8 cellular contexts compared by ENCODE assay signal in the genomic region with DNA sequence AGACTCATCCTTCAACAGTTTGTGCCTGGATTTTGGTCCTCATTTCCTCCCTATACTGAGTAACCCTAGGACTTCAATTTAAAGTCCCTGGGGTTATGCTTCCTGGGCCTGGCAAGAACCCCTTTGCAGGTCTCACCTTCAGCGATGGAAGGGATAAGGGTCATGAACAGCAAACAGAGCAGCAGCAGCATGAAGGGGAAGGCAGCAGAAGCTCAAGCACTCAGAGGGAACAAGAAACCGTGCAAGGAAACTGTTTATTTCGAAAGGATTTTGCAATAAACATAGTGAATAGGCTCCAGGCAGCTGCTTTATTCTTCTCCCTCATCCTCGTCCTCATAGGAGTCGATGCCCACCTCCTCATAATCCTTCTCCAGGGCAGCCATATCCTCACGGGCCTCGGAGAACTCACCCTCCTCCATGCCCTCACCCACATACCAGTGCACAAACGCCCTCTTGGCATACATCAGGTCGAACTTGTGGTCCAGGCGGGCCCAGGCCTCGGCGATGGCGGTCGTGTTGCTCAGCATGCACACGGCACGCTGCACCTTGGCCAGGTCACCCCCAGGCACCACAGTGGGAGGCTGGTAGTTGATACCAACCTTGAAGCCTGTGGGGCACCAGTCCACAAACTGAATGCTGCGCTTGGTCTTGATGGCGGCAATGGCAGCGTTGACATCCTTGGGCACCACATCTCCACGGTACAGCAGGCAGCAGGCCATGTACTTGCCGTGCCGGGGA. TPM values are rescaled to one million over a fixed set of nuclear protein-coding genes. Genes with fewer than 3 reads are reported as not detected.
DNase-seq lines count a peak whose midpoint lies in the region; ATAC-seq and TF ChIP-seq lines count a peak whose summit lies in the region.

No MANE protein-coding gene starts in this region.

- H2AFZ ChIP-seq in PC-3 (ENCODE audit: low read length) = no peak overlapping the region

- DNase-seq in DMS53 (lab: John Stamatoyannopoulos, UW) = peak; percentile 56
- no peak for DNase-seq in PC-3
- DNase-seq in effector memory CD8-positive, alpha-beta T cell = no peak
- DNase-seq in psoas muscle = no peak
- DNase-seq in NCI-H446 treated with DMSO at 0.1 percent for 48 hours (lab: John Stamatoyannopoulos, UW) = no peak
- no peak for DNase-seq in globus pallidus (ENCODE audit: low spot score)

- H3K4me3 Mint-ChIP-seq in effector memory CD8-positive, alpha-beta T cell = peak overlapping the region; percentile 73 to 82

- no TSS peak for BruUV-seq in PC-3 (replicated peaks; lab: Mats Ljungman, UMichigan)

- H3F3A ChIP-seq in PC-3 (ENCODE audit: low read length, unreplicated experiment) = peaks cover 5% of the 10 kb centered on the region

- H3K4me1 ChIP-seq in PC-3 (ENCODE audit: insufficient read depth, low read length) (peaks cover 66% of the 10 kb centered on the region), psoas muscle (peaks cover 54% of the 10 kb centered on the region)

- CTCF ChIA-PET in PC-3 (lab: Charles Lee) = interaction anchor here (1.4 to 2.1 kb wide), 2 partner anchors 45 to 73 kb away, joined by 5 to 17 read pairs; a partner anchor contains a TSS

- H3K27ac ChIP-seq in PC-3 (ENCODE audit: low read length) (peak overlapping the region; percentile 93), psoas muscle (peak overlapping the region; percentile 94)

- WGBS in psoas muscle, 3 donors = 59 to 71% (median 66%) methylated on average over 22 of the region's 22 CpGs

- intact Hi-C loops in PC-3 (cut with micrococcal nuclease) = no loop called here
- intact Hi-C loops in psoas muscle (cut with DNase I) = no loop called here

- H3K27me3 Mint-ChIP-seq in effector memory CD8-positive, alpha-beta T cell = no peaks in the 10 kb centered on the region

- H3K4me3 ChIP-seq in PC-3 (ENCODE audit: low read length) = peak overlapping the region; percentile 48
- peak overlapping the region; percentile 75 for H3K4me3 ChIP-seq in psoas muscle

- TF ChIP-seq CTCF in PC-3 (conservative IDR thresholded peaks at IDR 0.05; ENCODE audit: low read depth, low read length) (no peak), psoas muscle (IDR thresholded peaks at IDR 0.05) (no peak)

- no peaks in the 10 kb centered on the region for H3K9me2 ChIP-seq in PC-3 (replicated peaks; ENCODE audit: low read length)

- H3K27ac Mint-ChIP-seq in effector memory CD8-positive, alpha-beta T cell = peak overlapping the region; percentile 87 to 96

- peak overlapping the region; percentile 60 for H3K9ac ChIP-seq in PC-3 (ENCODE audit: low read length)

- H3K9me3 Mint-ChIP-seq in effector memory CD8-positive, alpha-beta T cell = no peaks in the 10 kb centered on the region

- peaks cover 71 to 79% of the 10 kb centered on the region in 2 donors for H3K4me1 Mint-ChIP-seq in effector memory CD8-positive, alpha-beta T cell (ENCODE audit: low read depth in 2 of 2)

- peaks cover 58% of the 10 kb centered on the region for H3K79me2 ChIP-seq in PC-3 (ENCODE audit: low read length)

- H3K36me3 Mint-ChIP-seq in effector memory CD8-positive, alpha-beta T cell (ENCODE audit: insufficient read depth) = peaks cover 82% of the 10 kb centered on the region

- no peaks in the 10 kb centered on the region for H4K20me1 ChIP-seq in PC-3 (ENCODE audit: low read length)

- H3K4me2 ChIP-seq in PC-3 (ENCODE audit: low read length) = peak overlapping the region; percentile 70

- peaks cover 14% of the 10 kb centered on the region for H3K36me3 ChIP-seq in PC-3 (ENCODE audit: low read depth, low read length)
- H3K36me3 ChIP-seq in psoas muscle (ENCODE audit: insufficient read depth in 1 of 2, low read depth in 1 of 2) = peaks cover 0 to 55% of the 10 kb centered on the region in 2 donors

- POLR2A ChIA-PET in PC-3 (lab: Charles Lee; ENCODE audit: unreplicated experiment) = interaction anchor here (0.8 kb wide), 1 partner anchor 29 kb away, joined by 4 read pairs; a partner anchor contains a TSS

- ATAC-seq in PC-3 = no peak
- no peak for ATAC-seq in effector memory CD8-positive, alpha-beta T cell (replicated peaks)
- no peak for ATAC-seq in psoas muscle
- ATAC-seq in HG03095 (IDR thresholded peaks at IDR 0.05; ENCODE audit: unreplicated experiment) = no peak
- no peak for ATAC-seq in GM21381 (IDR thresholded peaks at IDR 0.05; ENCODE audit: unreplicated experiment)

- no peaks in the 10 kb centered on the region for H3K9me3 ChIP-seq in PC-3 (ENCODE audit: low read length)
- H3K9me3 ChIP-seq in psoas muscle = no peaks in the 10 kb centered on the region

- H3K27me3 ChIP-seq in PC-3 (ENCODE audit: low read length) = no peaks in the 10 kb centered on the region
- no peaks in the 10 kb centered on the region for H3K27me3 ChIP-seq in psoas muscle (ENCODE audit: insufficient read depth in 3 of 3, low read length in 2 of 3)

RNA-seq across cellular contexts. Expression of a gene that starts 2.8 kb away (rescaled TPM):
- total RNA-seq in PC-3 (2014; rRNA removed) = not detected in 2 replicates
- total RNA-seq in psoas muscle = not detected
- polyA plus RNA-seq in psoas muscle = under 1 TPM in 1 of 3 donors, not detected in 2; 0.06 TPM

RNA-seq across cellular contexts. Expression of a gene that starts 3.5 kb away (rescaled TPM):
- 75.4 and 87.9 TPM in 2 replicates for total RNA-seq in PC-3 (2014; rRNA removed)
- 100 to 1,000 TPM; 522 to 707 (median 613) TPM for total RNA-seq in psoas muscle
- polyA plus RNA-seq in psoas muscle = 100 to 1,000 TPM; 291 to 618 (median 508) TPM

RNA-seq across cellular contexts. Expression of a gene that starts 4.9 kb away (rescaled TPM):
- total RNA-seq in PC-3 (2014; rRNA removed) (13.8 and 16.3 TPM in 2 replicates), psoas muscle (10 to 100 TPM; 11.6 to 16.7 (median 14.3) TPM)
- 10 to 100 TPM; 15.8 to 38.5 (median 29.7) TPM for polyA plus RNA-seq in psoas muscle

RNA-seq across cellular contexts. Expression of a gene that starts 5.0 kb away (rescaled TPM):
- total RNA-seq in PC-3 (2014; rRNA removed) = 6.0 and 6.1 TPM in 2 replicates
- 1 to 10 TPM in 1 of 4 donors, under 1 TPM in 3; 0.59 to 1.6 (median 0.92) TPM for total RNA-seq in psoas muscle
- polyA plus RNA-seq in psoas muscle = 1 to 10 TPM in 1 of 3 donors, under 1 TPM in 2; 0.55 to 3.7 (median 0.82) TPM

RNA-seq across cellular contexts. Expression of a gene that starts 20.6 kb away (rescaled TPM):
- 67.9 and 78.5 TPM in 2 replicates for total RNA-seq in PC-3 (2014; rRNA removed)
- total RNA-seq in psoas muscle = 10 to 100 TPM in 3 of 4 donors, 1 to 10 TPM in 1; 9.3 to 29.4 (median 15.2) TPM
- polyA plus RNA-seq in psoas muscle = 10 to 100 TPM in 2 of 3 donors, 1 to 10 TPM in 1; 8.7 to 27.8 (median 14.9) TPM
